Comparison of ENCODE assay signal across 28 cellular contexts in the genomic region with DNA sequence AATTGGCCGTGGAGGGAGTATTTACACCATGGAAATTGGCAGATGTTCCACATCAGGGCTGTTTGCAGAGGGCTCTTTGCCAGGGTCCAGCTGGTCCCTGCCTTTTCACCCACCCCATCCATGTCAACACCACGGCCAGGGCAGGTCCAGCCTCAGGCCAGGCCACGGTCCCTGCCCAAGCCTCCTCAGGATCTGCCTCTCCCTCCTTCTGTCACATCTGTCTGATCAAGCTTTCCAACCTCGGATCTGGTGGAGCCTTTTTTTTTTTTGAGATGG.
DNase-seq lines count a peak whose midpoint lies in the region; ATAC-seq and TF ChIP-seq lines count a peak whose summit lies in the region.
"Had no signal": no experiment of that assay in that cellular context is flagged by ENCODE, and none has a peak within 500 bp of the region (broad histone marks: within the 10 kb centered on the region; RNA-seq: fewer than 3 reads in every experiment).

No MANE protein-coding gene starts in this region.

- H2BK5ac ChIP-seq in IMR-90 (ENCODE audit: low read depth, low read length, poor library complexity, severe bottlenecking): no peak overlapping the region

- intact Hi-C loops in IMR-90 (cut with micrococcal nuclease): no loop called here

- in situ Hi-C loops in IMR-90 (cut with MboI; ENCODE audit: low sequenced_read_pairs): no loop called here

- H3K18ac ChIP-seq in IMR-90 (ENCODE audit: low read depth, low read length): no peak overlapping the region

- no peak overlapping the region for H2BK20ac ChIP-seq in IMR-90 (ENCODE audit: low read depth, low read length)

- no peak overlapping the region for H2AK9ac ChIP-seq in IMR-90 (replicated peaks; ENCODE audit: low read depth, low read length, poor library complexity)

- no peak for TF ChIP-seq POLR2A in IMR-90 (IDR thresholded peaks at IDR 0.05; ENCODE audit: low read depth, low read length)

- H3K4me1 ChIP-seq in IMR-90 (ENCODE audit: control insufficient read depth, insufficient read depth, low read length): peaks cover 1% of the 10 kb centered on the region; the same call in 1 of the 2 replicates
- no peaks in the 10 kb centered on the region for H3K4me1 ChIP-seq in lung (ENCODE audit: control insufficient read depth in 2 of 2, insufficient read depth in 2 of 2, low read length in 2 of 2)
- H3K4me1 ChIP-seq: A549, Caco-2, SJSA1 had no signal

- BruUV-seq in IMR-90 (replicated peaks; lab: Mats Ljungman, UMichigan): no TSS peak

- TF ChIP-seq RAD21 in IMR-90 (IDR thresholded peaks at IDR 0.05; ENCODE audit: low read length): no peak

- no peaks in the 10 kb centered on the region for H3K36me3 ChIP-seq in IMR-90 (ENCODE audit: control insufficient read depth, insufficient read depth, low read length)
- no peaks in the 10 kb centered on the region for H3K36me3 ChIP-seq in lung (ENCODE audit: control insufficient read depth in 2 of 2, insufficient read depth in 2 of 2, low read length in 2 of 2)
- H3K36me3 ChIP-seq: SJSA1 had no signal

- CTCF ChIA-PET in IMR-90 (lab: Yijun Ruan, JAX): no interaction called here

- no peak overlapping the region for H3K4ac ChIP-seq in IMR-90 (ENCODE audit: low read depth, low read length)

- no peak overlapping the region for H3K4me3 ChIP-seq in AG10803 (ENCODE audit: low read length)
- H3K4me3 ChIP-seq in IMR-90 (ENCODE audit: insufficient read depth, low read depth, low read length): no peak overlapping the region
- H3K4me3 ChIP-seq in lung: no peak overlapping the region
- H3K4me3 ChIP-seq: A549, K562, SJSA1 had no signal

- no peaks in the 10 kb centered on the region for H3K9me1 ChIP-seq in IMR-90 (ENCODE audit: insufficient read depth, low read length)

- no peak overlapping the region for H3K14ac ChIP-seq in IMR-90 (replicated peaks; ENCODE audit: low read depth, low read length)

- H3K9me3 ChIP-seq in IMR-90 (ENCODE audit: control insufficient read depth, insufficient read depth, low read length) (peaks cover 3% of the 10 kb centered on the region; the same call in 1 of the 2 replicates), lung (ENCODE audit: control insufficient read depth in 2 of 2, insufficient read depth in 1 of 2, low read length in 1 of 2) (peaks cover 0 to 2% of the 10 kb centered on the region in 2 donors)
- H3K9me3 ChIP-seq: A549, Caco-2, SJSA1 had no signal

- no peak overlapping the region for H2BK120ac ChIP-seq in IMR-90 (ENCODE audit: low read depth, low read length)

- no peak overlapping the region for H2BK15ac ChIP-seq in IMR-90 (ENCODE audit: low read depth, low read length)

- POLR2A ChIA-PET in IMR-90 (lab: Charles Lee; ENCODE audit: unreplicated experiment): no interaction called here

- H3K23ac ChIP-seq in IMR-90 (ENCODE audit: low read depth, low read length): no peak overlapping the region

- no peak overlapping the region for H4K91ac ChIP-seq in IMR-90 (ENCODE audit: insufficient read depth, low read depth, low read length)

- TF ChIP-seq CTCF in AG10803 (conservative IDR thresholded peaks at IDR 0.05; ENCODE audit: low read length): no peak
- TF ChIP-seq CTCF in IMR-90 (conservative IDR thresholded peaks at IDR 0.05; ENCODE audit: low read depth, low read length): no peak
- no peak for TF ChIP-seq CTCF in lung (IDR thresholded peaks at IDR 0.05; ENCODE audit: control extremely low read depth, extremely low read depth)

- no peak overlapping the region for H4K8ac ChIP-seq in IMR-90 (ENCODE audit: low read depth in 2 of 2, low read length in 2 of 2)

- H2AK5ac ChIP-seq in IMR-90 (ENCODE audit: low read depth, low read length): no peak overlapping the region

- peak; percentile 48; the same call in 1 of the 2 replicates for ATAC-seq in IMR-90 (ENCODE audit: low read depth)
- no peak for ATAC-seq in lung (ENCODE audit: insufficient read depth, low FRiP score)
- no peak for ATAC-seq in GM21723 (IDR thresholded peaks at IDR 0.05; ENCODE audit: unreplicated experiment)
- no peak for ATAC-seq in HG03457 (IDR thresholded peaks at IDR 0.05; ENCODE audit: unreplicated experiment)
- ATAC-seq: A549; CD8-positive, alpha-beta T cell; HCT116; K562; PC-3 had no signal

- H3K4me2 ChIP-seq in IMR-90 (ENCODE audit: low read depth, low read length): no peak overlapping the region
- H3K4me2 ChIP-seq: A549 had no signal

- dilution Hi-C loops in IMR-90 (cut with HindIII; ENCODE audit: low sequenced_read_pairs, unreplicated experiment): no loop called here

- DNase-seq in AG10803 (ENCODE audit: low read depth) (peak; percentile 12), IMR-90 (peak; percentile 10), fibroblast of peridontal ligament (ENCODE audit: extremely low read depth) (peak; percentile 6), lung (ENCODE audit: low spot score) (peak; percentile 35), activated gamma-delta T cell treated with Interleukin-2 at 50 U/mL for 16 hours (no peak)
- no peak for DNase-seq in activated CD4-positive, alpha-beta T cell treated with anti-CD3 and anti-CD28 coated beads for 4 hours
- DNase-seq: Caco-2; CD8-positive, alpha-beta T cell; DMS 273 treated with DMSO at 0.1 percent for 48 hours; DMS79; EL; GDM1; Kasumi-1; MV-4-11; NCI-H1105; NCI-H1930; NCI-H2107; NCI-H524 treated with DMSO at 0.1 percent for 48 hours; NCI-H774; NK-92 treated with Interleukin-12 subunit alpha and Interleukin-12 subunit beta, amount 100 ng/mL, for 24 hours; PC-3 had no signal

- no peaks in the 10 kb centered on the region for H4K20me1 ChIP-seq in IMR-90 (ENCODE audit: insufficient read depth, low read length)

- H3K27me3 ChIP-seq in IMR-90 (ENCODE audit: control insufficient read depth, insufficient read depth, low read length): peaks cover 32% of the 10 kb centered on the region
- no peaks in the 10 kb centered on the region for H3K27me3 ChIP-seq in lung (ENCODE audit: control insufficient read depth, insufficient read depth)

- H3K56ac ChIP-seq in IMR-90 (ENCODE audit: extremely low read depth, insufficient read depth, low read length): no peak overlapping the region

- H4K5ac ChIP-seq in IMR-90 (ENCODE audit: low read depth, low read length): no peak overlapping the region

- WGBS in IMR-90 (ENCODE audit: extremely low coverage in 2 of 2, insufficient read length in 1 of 2), 2 experiments: 0% methylated on average over 1 of the region's 4 CpGs; no CpG with 5 or more reads in 1 of the 2 experiments
- WGBS in lung, 2 donors: 63 to 75% methylated on average over 4 of the region's 4 CpGs

- H2AFZ ChIP-seq in IMR-90 (replicated peaks; ENCODE audit: low read length, poor library complexity): no peak overlapping the region

- no peaks in the 10 kb centered on the region for H3K79me1 ChIP-seq in IMR-90 (ENCODE audit: low read depth in 1 of 2, low read length in 2 of 2)

- H3K9ac ChIP-seq in IMR-90 (ENCODE audit: low read depth, low read length): no peak overlapping the region

- H3K27ac ChIP-seq in IMR-90 (ENCODE audit: insufficient read depth, low read length) (no peak overlapping the region), lung (ENCODE audit: low read depth in 1 of 2, low read length in 1 of 2) (no peak overlapping the region)
- H3K27ac ChIP-seq: A549, C4-2B, SJSA1 had no signal

TF ChIP-seq in IMR-90, 13 proteins besides CTCF, POLR2A, EP300 and RAD21:
- TF ChIP-seq RFX5 (IDR thresholded peaks at IDR 0.05; ENCODE audit: low read depth, low read length) (no peak), CHD1 (IDR thresholded peaks at IDR 0.05; ENCODE audit: low read depth, low read length) (no peak), MAZ (IDR thresholded peaks at IDR 0.05; ENCODE audit: borderline replicate concordance, low read depth, low read length) (no peak), NFE2L2 (IDR thresholded peaks at IDR 0.05; ENCODE audit: low read depth, low read length) (no peak), BHLHE40 (IDR thresholded peaks at IDR 0.05; ENCODE audit: low read depth, low read length) (no peak), MAFK (IDR thresholded peaks at IDR 0.05; ENCODE audit: low read depth, low read length) (no peak), CEBPB (IDR thresholded peaks at IDR 0.05; ENCODE audit: low read depth, low read length) (no peak), USF2 (IDR thresholded peaks at IDR 0.05; ENCODE audit: low read depth, low read length) (no peak)

Comparison
In these comparisons a context has a peak if more than half of its experiments do, and no peak if none do; other contexts are left out.
1. DNase-seq: peak in AG10803 (single experiment), IMR-90 (single experiment), fibroblast of peridontal ligament (single experiment) and lung (single experiment); none in activated gamma-delta T cell treated with Interleukin-2 at 50 U/mL for 16 hours (single experiment) and activated CD4-positive, alpha-beta T cell treated with anti-CD3 and anti-CD28 coated beads for 4 hours (0 of 2).